16 cellular contexts compared by ENCODE assay signal in the genomic region with DNA sequence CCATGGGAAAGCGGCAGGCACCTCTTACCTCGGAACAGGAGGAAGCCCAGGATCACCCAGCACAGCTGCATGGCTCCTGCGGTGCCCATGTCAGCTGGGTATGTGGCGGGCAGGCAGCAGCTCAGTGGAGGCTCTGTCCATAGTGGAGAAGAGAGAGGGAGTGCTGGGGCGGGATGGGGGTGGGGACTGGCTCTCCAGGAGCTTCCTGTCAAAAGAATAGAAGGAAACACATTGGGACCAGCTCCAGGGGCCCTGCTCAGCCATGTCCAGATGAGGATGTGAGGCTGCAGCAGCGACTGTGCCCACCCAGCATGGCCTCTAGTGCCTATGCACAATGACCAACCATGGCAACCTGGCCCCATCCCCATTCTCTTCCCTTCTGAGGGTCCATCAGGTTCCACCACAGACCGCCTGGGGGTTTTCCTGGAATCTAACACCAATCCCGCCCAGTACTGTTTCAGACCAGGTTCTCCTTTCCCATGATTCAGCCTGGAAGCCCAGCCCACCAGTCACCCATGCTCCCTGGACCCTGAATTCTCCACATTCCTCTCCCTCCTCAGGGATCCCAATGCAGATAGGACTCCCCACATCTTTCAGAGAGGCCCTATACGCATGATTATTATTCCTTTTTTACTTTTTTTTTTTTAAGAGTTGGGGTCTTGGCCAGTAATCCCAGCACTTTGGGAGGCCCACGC. TPM values are rescaled to one million over a fixed set of nuclear protein-coding genes. Genes with fewer than 3 reads are reported as not detected.
DNase-seq lines count a peak whose midpoint lies in the region; ATAC-seq and TF ChIP-seq lines count a peak whose summit lies in the region.
"Had no signal": no experiment of that assay in that cellular context is flagged by ENCODE, and none has a peak within 500 bp of the region (broad histone marks: within the 10 kb centered on the region; RNA-seq: fewer than 3 reads in every experiment).

A gene with protein sequence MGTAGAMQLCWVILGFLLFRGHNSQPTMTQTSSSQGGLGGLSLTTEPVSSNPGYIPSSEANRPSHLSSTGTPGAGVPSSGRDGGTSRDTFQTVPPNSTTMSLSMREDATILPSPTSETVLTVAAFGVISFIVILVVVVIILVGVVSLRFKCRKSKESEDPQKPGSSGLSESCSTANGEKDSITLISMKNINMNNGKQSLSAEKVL (minus strand): TSS at position 162 of the 695 bp plus-strand sequence. CDS start 73 bp downstream, at position 89.

- H3K9me3 Mint-ChIP-seq in WTC11, result no peaks in the 10 kb centered on the region
- H3K9me3 Mint-ChIP-seq: naive thymus-derived CD8-positive, alpha-beta T cell had no signal

- no peak for TF ChIP-seq CTCF in WTC11 (IDR thresholded peaks at IDR 0.05)
- no peak for TF ChIP-seq CTCF in heart left ventricle (IDR thresholded peaks at IDR 0.05)

- H3K27ac ChIP-seq in heart left ventricle, result peak within 1 kb of the TSS; percentile 66 to 94 (median 84)
- H3K27ac ChIP-seq: C4-2B, WERI-Rb-1 had no signal

- H3K4me3 ChIP-seq in heart left ventricle, result peak within 1 kb of the TSS; percentile 25 to 70 (median 54)
- H3K4me3 ChIP-seq: GM12878 had no signal

- POLR2A ChIA-PET in WTC11 (lab: Charles Lee), result interaction anchor here (0.5 to 0.6 kb wide), 2 partner anchors 17 to 1855 kb away, joined by 3 read pairs; no protein-coding TSS in a partner anchor

- H3K36me3 Mint-ChIP-seq in WTC11, result no peaks in the 10 kb centered on the region
- H3K36me3 Mint-ChIP-seq: naive thymus-derived CD8-positive, alpha-beta T cell had no signal

- no peak within 1 kb of the TSS for H3K4me3 Mint-ChIP-seq in WTC11
- H3K4me3 Mint-ChIP-seq: naive thymus-derived CD8-positive, alpha-beta T cell had no signal

- DNase-seq in D341Med (ENCODE audit: low spot score), result peak; percentile 22
- DNase-seq in WTC11 (ENCODE audit: low spot score), result no peak
- peak in 4 of 5 donors; percentile 64 to 78 (median 70) for DNase-seq in heart left ventricle
- no peak for DNase-seq in posterior vena cava (ENCODE audit: low spot score)
- DNase-seq in DMS53 (lab: John Stamatoyannopoulos, UW), result no peak
- DNase-seq in AML-193 (lab: John Stamatoyannopoulos, UW), result no peak
- no peak for DNase-seq in DMS 273 (lab: John Stamatoyannopoulos, UW; ENCODE audit: unreplicated experiment)
- DNase-seq: amniotic stem cell, foreskin melanocyte, NCI-H146, WERI-Rb-1 had no signal

- H3K27me3 Mint-ChIP-seq in WTC11 (ENCODE audit: low read depth), result no peaks in the 10 kb centered on the region
- H3K27me3 Mint-ChIP-seq: naive thymus-derived CD8-positive, alpha-beta T cell had no signal

- ATAC-seq in WTC11 (peak; percentile 66), heart left ventricle (peak; percentile 24 to 82 (median 69)), HG02798 (IDR thresholded peaks at IDR 0.05; ENCODE audit: poor library complexity, unreplicated experiment) (no peak)
- ATAC-seq: GM12878; naive thymus-derived CD8-positive, alpha-beta T cell had no signal

- peaks cover 0 to 33% (median 6%) of the 10 kb centered on the region in 12 donors for H3K4me1 ChIP-seq in heart left ventricle

- peaks cover 0 to 4% (median 0%) of the 10 kb centered on the region in 9 donors for H3K36me3 ChIP-seq in heart left ventricle
- H3K36me3 ChIP-seq: WERI-Rb-1 had no signal

- 60 to 73% (median 65%) methylated on average over 8 to 10 of the region's 10 CpGs for WGBS in heart left ventricle, 4 donors

- intact Hi-C loops in heart left ventricle (cut with DNase I), result no loop called here
- intact Hi-C loops in posterior vena cava (cut with DNase I), result no loop called here

- no peak within 1 kb of the TSS for H3K27ac Mint-ChIP-seq in WTC11

- H3K9me3 ChIP-seq in heart left ventricle, result no peaks in the 10 kb centered on the region

- H3K4me1 Mint-ChIP-seq in WTC11, result peaks cover 41% of the 10 kb centered on the region

- TF ChIP-seq POLR2A in heart left ventricle (IDR thresholded peaks at IDR 0.05), result no peak

- no peaks in the 10 kb centered on the region for H3K27me3 ChIP-seq in heart left ventricle

- CTCF ChIA-PET in WTC11 (lab: Charles Lee), result interaction anchor here (0.5 to 1.4 kb wide), 4 partner anchors 10 to 50 kb away, joined by 3 to 6 read pairs (median 4); a partner anchor contains a TSS

TF ChIP-seq in WTC11, 78 proteins besides CTCF, POLR2A, EP300 and RAD21:
- no peak for TF ChIP-seq EMX1 (CRISPR knock-in tag; IDR thresholded peaks at IDR 0.05)
- no peak for TF ChIP-seq SOX15 (CRISPR knock-in tag; IDR thresholded peaks at IDR 0.05)
- no peak for TF ChIP-seq OVOL2 (CRISPR knock-in tag; IDR thresholded peaks at IDR 0.05; ENCODE audit: borderline replicate concordance)

RNA-seq across cellular contexts. Expression of the gene that starts here (rescaled TPM):
- total RNA-seq in WTC11 (2021) (1.8 to 2.7 TPM (median 2.3 TPM) in 3 replicates), heart left ventricle (10 to 100 TPM; 13.4 to 59.3 (median 21.3) TPM), posterior vena cava (10 to 100 TPM; 39.7 to 46.6 TPM)
- 10 to 100 TPM; 18.1 to 55.3 TPM for polyA plus RNA-seq in heart left ventricle
- total RNA-seq: naive thymus-derived CD8-positive, alpha-beta T cell; OCI-LY7 had no signal

Comparison
In these comparisons a context has a peak if more than half of its experiments do, and no peak if none do; other contexts are left out.
1. DNase-seq: peak in D341Med (single experiment) and heart left ventricle (4 of 5); none in WTC11 (single experiment), posterior vena cava (single experiment), DMS53 (single experiment), AML-193 (0 of 2) and DMS 273 (single experiment).